16 cellular contexts compared by ENCODE assay signal in genomic region chr16:12318661-12319463, GRCh38.
A peak's percentile ranks its signal among the peaks of the same experiment; 100 is the strongest.
DNase-seq lines count a peak whose midpoint lies in the region; ATAC-seq and TF ChIP-seq lines count a peak whose summit lies in the region.
"Had no signal": no experiment of that assay in that cellular context is flagged by ENCODE, and none has a peak within 500 bp of the region (broad histone marks: within the 10 kb centered on the region; RNA-seq: fewer than 3 reads in every experiment).

No MANE protein-coding gene starts in this region.

- H3K4me3 Mint-ChIP-seq in Caco-2 (ENCODE audit: unreplicated experiment), result no peak overlapping the region
- H3K4me3 Mint-ChIP-seq in IgD-negative memory B cell, result peak overlapping the region in 2 of 4 donors; percentile 12 to 59
- H3K4me3 Mint-ChIP-seq: activated CD4-positive, alpha-beta memory T cell treated with anti-CD3 and anti-CD28 coated beads, Interleukin-2, amount 10 ng/mL, durations not matched to agents 7 days and 5 days had no signal

- ATAC-seq in HG03095 (IDR thresholded peaks at IDR 0.05; ENCODE audit: unreplicated experiment), result no peak
- no peak for ATAC-seq in GM21529 (IDR thresholded peaks at IDR 0.05; ENCODE audit: unreplicated experiment)
- ATAC-seq: gastrocnemius medialis had no signal

- DNase-seq in Caco-2 (no peak), fibroblast of peridontal ligament (ENCODE audit: extremely low read depth) (peak; percentile 5), HT-29 (ENCODE audit: low spot score) (no peak), coronary artery (ENCODE audit: low spot score) (no peak)
- DNase-seq: activated CD4-positive, alpha-beta memory T cell treated with anti-CD3 and anti-CD28 coated beads, Interleukin-2, amount 10 ng/mL, durations not matched to agents 7 days and 5 days; activated naive CD4-positive, alpha-beta T cell treated with anti-CD3 and anti-CD28 coated beads, Interleukin-2, amount 50 U/mL, for 16 hours; activated T-cell treated with anti-CD3 and anti-CD28 coated beads, Interleukin-2, amount 50 U/mL, for 1 hour; Calu3; gastrocnemius medialis; KG1; left ventricle myocardium superior; T-helper 1 cell had no signal

- H3K9ac ChIP-seq in parathyroid adenoma, result no peak overlapping the region

- H3K79me2 ChIP-seq in parathyroid adenoma, result peaks cover 6% of the 10 kb centered on the region

- POLR2A ChIA-PET in Caco-2 (lab: Charles Lee), result no interaction called here

- H3K4me3 ChIP-seq in Caco-2 (ENCODE audit: low read depth, low read length) (no peak overlapping the region), parathyroid adenoma (ENCODE audit: low read depth, low read length) (no peak overlapping the region), coronary artery (no peak overlapping the region)
- H3K4me3 ChIP-seq: gastrocnemius medialis had no signal

- BruUV-seq in Caco-2 (replicated peaks; lab: Mats Ljungman, UMichigan), result no TSS peak

- H2AFZ ChIP-seq in parathyroid adenoma, result no peak overlapping the region

- H3K4me2 ChIP-seq in parathyroid adenoma (ENCODE audit: low read length), result no peak overlapping the region

- no peaks in the 10 kb centered on the region for H3K9me3 ChIP-seq in Caco-2
- no peaks in the 10 kb centered on the region for H3K9me3 ChIP-seq in parathyroid adenoma (ENCODE audit: control insufficient read depth, low read length)
- H3K9me3 ChIP-seq: gastrocnemius medialis had no signal

- H3K9me3 Mint-ChIP-seq in Caco-2 (ENCODE audit: unreplicated experiment) (no peaks in the 10 kb centered on the region), IgD-negative memory B cell (peaks cover 0 to 2% (median 0%) of the 10 kb centered on the region in 3 donors)

- CTCF ChIA-PET in Caco-2 (lab: Charles Lee), result interaction anchor here (0.6 to 1.0 kb wide), 2 partner anchors 90 to 179 kb away, joined by 3 read pairs; no protein-coding TSS in a partner anchor

- H3K27ac Mint-ChIP-seq in Caco-2 (ENCODE audit: unreplicated experiment) (peak overlapping the region; percentile 57), IgD-negative memory B cell (peak overlapping the region; percentile 23 to 73 (median 53))
- H3K27ac Mint-ChIP-seq: activated CD4-positive, alpha-beta memory T cell treated with anti-CD3 and anti-CD28 coated beads, Interleukin-2, amount 10 ng/mL, durations not matched to agents 7 days and 5 days had no signal

- H3K36me3 ChIP-seq in Caco-2 (ENCODE audit: control insufficient read depth, insufficient read depth, low read length) (no peaks in the 10 kb centered on the region), parathyroid adenoma (ENCODE audit: control insufficient read depth, insufficient read depth, low read length) (no peaks in the 10 kb centered on the region)
- H3K36me3 ChIP-seq: gastrocnemius medialis had no signal

- H3K27me3 Mint-ChIP-seq in Caco-2 (ENCODE audit: insufficient read depth, unreplicated experiment), result no peaks in the 10 kb centered on the region
- no peaks in the 10 kb centered on the region for H3K27me3 Mint-ChIP-seq in IgD-negative memory B cell
- H3K27me3 Mint-ChIP-seq: activated CD4-positive, alpha-beta memory T cell treated with anti-CD3 and anti-CD28 coated beads, Interleukin-2, amount 10 ng/mL, durations not matched to agents 7 days and 5 days had no signal

- H3K27me3 ChIP-seq in Caco-2 (replicated peaks; ENCODE audit: control insufficient read depth, insufficient read depth, low read length) (no peaks in the 10 kb centered on the region), parathyroid adenoma (ENCODE audit: control insufficient read depth, insufficient read depth, low read length) (no peaks in the 10 kb centered on the region)
- H3K27me3 ChIP-seq: gastrocnemius medialis had no signal

- H3K4me1 Mint-ChIP-seq in Caco-2 (ENCODE audit: low read depth, unreplicated experiment) (peaks cover 24% of the 10 kb centered on the region), IgD-negative memory B cell (peaks cover 28 to 53% (median 32%) of the 10 kb centered on the region in 3 donors)
- H3K4me1 Mint-ChIP-seq: activated CD4-positive, alpha-beta memory T cell treated with anti-CD3 and anti-CD28 coated beads, Interleukin-2, amount 10 ng/mL, durations not matched to agents 7 days and 5 days had no signal

- intact Hi-C loops in Caco-2 (cut with micrococcal nuclease; ENCODE audit: unreplicated experiment), result no loop called here

- TF ChIP-seq CTCF in Caco-2 (IDR thresholded peaks at IDR 0.05; ENCODE audit: insufficient read depth in 1 of 2, low read depth in 1 of 2, low read length in 1 of 2, severe bottlenecking in 1 of 2, unreplicated experiment in 1 of 2) (no peak), parathyroid adenoma (IDR thresholded peaks at IDR 0.05) (no peak), coronary artery (IDR thresholded peaks at IDR 0.05) (no peak)

- peak overlapping the region; percentile 94 for H3K27ac ChIP-seq in parathyroid adenoma
- H3K27ac ChIP-seq in coronary artery, result no peak overlapping the region
- H3K27ac ChIP-seq: gastrocnemius medialis had no signal

- peaks cover 16% of the 10 kb centered on the region for H3K4me1 ChIP-seq in Caco-2
- H3K4me1 ChIP-seq in parathyroid adenoma, result peaks cover 44% of the 10 kb centered on the region

- no peaks in the 10 kb centered on the region for H3K36me3 Mint-ChIP-seq in Caco-2 (ENCODE audit: insufficient read depth, unreplicated experiment)
- H3K36me3 Mint-ChIP-seq in IgD-negative memory B cell, result peaks cover 10% of the 10 kb centered on the region
